10 cellular contexts compared by ENCODE assay signal in the genomic region with DNA sequence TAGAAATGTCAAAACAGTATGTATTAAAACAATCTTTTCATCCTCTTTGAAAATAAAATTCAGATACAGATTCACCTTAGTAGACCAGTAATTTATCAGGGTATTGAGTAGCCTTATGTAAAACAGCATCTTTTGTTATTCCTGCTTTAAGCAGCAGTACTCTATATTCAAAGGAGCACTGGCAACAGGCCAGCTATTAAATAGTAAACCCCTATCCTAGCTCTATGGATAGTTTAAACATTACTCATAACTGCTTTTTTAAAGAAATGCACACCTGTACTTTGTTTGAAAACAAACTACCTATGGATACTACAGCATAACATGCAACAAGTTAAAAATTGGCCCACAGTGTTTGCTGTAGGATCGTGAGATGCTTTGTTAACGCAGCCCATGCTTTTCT. TPM values are rescaled to one million over a fixed set of nuclear protein-coding genes. Genes with fewer than 3 reads are reported as not detected.
"Had no signal": no experiment of that assay in that cellular context is flagged by ENCODE, and none has a peak within 500 bp of the region (broad histone marks: within the 10 kb centered on the region; RNA-seq: fewer than 3 reads in every experiment).

No MANE protein-coding gene starts in this region.

RNA-seq across cellular contexts. Expression of a gene that starts 53.7 kb away (rescaled TPM):
- total RNA-seq: dorsolateral prefrontal cortex, frontal cortex, glomerular endothelial cell, myocyte, natural killer cell, osteocyte, sigmoid colon, subcutaneous adipose tissue, upper lobe of right lung had no signal
- polyA plus RNA-seq: esophagus had no signal
